1 cellular context compared by ENCODE assay signal in genomic region chr1:39676951-39677350, GRCh38.
TF ChIP-seq lines count a peak whose summit lies in the region.

No MANE protein-coding gene starts in this region.

TF ChIP-seq in K562, 482 proteins besides CTCF, POLR2A, EP300 and RAD21 (continues in another document):
- TF ChIP-seq FOXK1 (CRISPR knock-in tag; IDR thresholded peaks at IDR 0.05; ENCODE audit: borderline replicate concordance) (no peak), ZBTB9 (CRISPR knock-in tag; IDR thresholded peaks at IDR 0.05) (no peak), ETV1 (tag; conservative IDR thresholded peaks at IDR 0.05; ENCODE audit: low read depth) (peak; percentile 76), ZBTB40 (IDR thresholded peaks at IDR 0.05) (no peak), ZBTB40 (CRISPR knock-in tag; IDR thresholded peaks at IDR 0.05) (no peak), REST (CRISPR knock-in tag; IDR thresholded peaks at IDR 0.05; ENCODE audit: low read depth) (0 out of 2 replicates have a peak, but pooled peaks have one; percentile 40), SMAD2 (IDR thresholded peaks at IDR 0.05; ENCODE audit: low read depth, low read length) (no peak), NFE2 (IDR thresholded peaks at IDR 0.05; ENCODE audit: low read depth) (no peak), BRD4 (IDR thresholded peaks at IDR 0.05) (no peak), MTA1 (IDR thresholded peaks at IDR 0.05; ENCODE audit: borderline replicate concordance) (no peak), TCF7L2 (IDR thresholded peaks at IDR 0.05; ENCODE audit: low read depth, low read length) (no peak), FOSL1 (tag; conservative IDR thresholded peaks at IDR 0.05) (peak; percentile 68), CSDE1 (IDR thresholded peaks at IDR 0.05) (no peak), ZNF3 (CRISPR knock-in tag; IDR thresholded peaks at IDR 0.05) (no peak), SMAD4 (CRISPR knock-in tag; conservative IDR thresholded peaks at IDR 0.05) (peak; percentile 23; the same call in 1 of the 2 replicates), SP1 (CRISPR knock-in tag; IDR thresholded peaks at IDR 0.05) (no peak), ZNF253 (CRISPR knock-in tag; conservative IDR thresholded peaks at IDR 0.05) (no peak), HDAC1 (IDR thresholded peaks at IDR 0.05) (no peak), JUN (IDR thresholded peaks at IDR 0.05; ENCODE audit: borderline replicate concordance, low read depth, low read length) (no peak), JUN (CRISPR knock-in tag; IDR thresholded peaks at IDR 0.05; ENCODE audit: borderline replicate concordance) (no peak), ATF4 (CRISPR knock-in tag; IDR thresholded peaks at IDR 0.05) (no peak), MTF1 (CRISPR knock-in tag; IDR thresholded peaks at IDR 0.05; ENCODE audit: borderline replicate concordance) (no peak), ZNF507 (tag; conservative IDR thresholded peaks at IDR 0.05) (no peak), GABPB1 (CRISPR knock-in tag; IDR thresholded peaks at IDR 0.05) (no peak), XRCC4 (IDR thresholded peaks at IDR 0.05; ENCODE audit: extremely low read depth, insufficient read depth, insufficient read length) (no peak), DPF2 (IDR thresholded peaks at IDR 0.05) (no peak), MCM2 (IDR thresholded peaks at IDR 0.05; ENCODE audit: low read depth) (no peak), ZBTB11 (CRISPR knock-in tag; IDR thresholded peaks at IDR 0.05) (no peak), ZNF212 (CRISPR knock-in tag; IDR thresholded peaks at IDR 0.05) (no peak), ZNF780A (CRISPR knock-in tag; IDR thresholded peaks at IDR 0.05) (no peak), HNRNPUL1 (IDR thresholded peaks at IDR 0.05; ENCODE audit: low read length) (no peak), ZNF324 (CRISPR knock-in tag; IDR thresholded peaks at IDR 0.05) (no peak), ZNF146 (CRISPR knock-in tag; IDR thresholded peaks at IDR 0.05; ENCODE audit: unreplicated experiment) (no peak), HDGF (IDR thresholded peaks at IDR 0.05) (no peak), ZNF785 (CRISPR knock-in tag; IDR thresholded peaks at IDR 0.05) (no peak), DNMT1 (IDR thresholded peaks at IDR 0.05) (no peak), HMGXB4 (CRISPR knock-in tag; IDR thresholded peaks at IDR 0.05) (no peak), ZNF740 (CRISPR knock-in tag; IDR thresholded peaks at IDR 0.05) (no peak), ZNF740 (tag; IDR thresholded peaks at IDR 0.05) (no peak), CREBBP (IDR thresholded peaks at IDR 0.05; ENCODE audit: low read depth, low read length) (no peak), NUFIP1 (IDR thresholded peaks at IDR 0.05; ENCODE audit: partially characterized antibody) (no peak), ZBTB43 (CRISPR knock-in tag; IDR thresholded peaks at IDR 0.05) (no peak), RAD51 (IDR thresholded peaks at IDR 0.05; ENCODE audit: borderline replicate concordance, low read depth) (no peak), ZNF311 (CRISPR knock-in tag; IDR thresholded peaks at IDR 0.05) (no peak)
